ENCODE assay signal across 8 cellular contexts in the genomic region with DNA sequence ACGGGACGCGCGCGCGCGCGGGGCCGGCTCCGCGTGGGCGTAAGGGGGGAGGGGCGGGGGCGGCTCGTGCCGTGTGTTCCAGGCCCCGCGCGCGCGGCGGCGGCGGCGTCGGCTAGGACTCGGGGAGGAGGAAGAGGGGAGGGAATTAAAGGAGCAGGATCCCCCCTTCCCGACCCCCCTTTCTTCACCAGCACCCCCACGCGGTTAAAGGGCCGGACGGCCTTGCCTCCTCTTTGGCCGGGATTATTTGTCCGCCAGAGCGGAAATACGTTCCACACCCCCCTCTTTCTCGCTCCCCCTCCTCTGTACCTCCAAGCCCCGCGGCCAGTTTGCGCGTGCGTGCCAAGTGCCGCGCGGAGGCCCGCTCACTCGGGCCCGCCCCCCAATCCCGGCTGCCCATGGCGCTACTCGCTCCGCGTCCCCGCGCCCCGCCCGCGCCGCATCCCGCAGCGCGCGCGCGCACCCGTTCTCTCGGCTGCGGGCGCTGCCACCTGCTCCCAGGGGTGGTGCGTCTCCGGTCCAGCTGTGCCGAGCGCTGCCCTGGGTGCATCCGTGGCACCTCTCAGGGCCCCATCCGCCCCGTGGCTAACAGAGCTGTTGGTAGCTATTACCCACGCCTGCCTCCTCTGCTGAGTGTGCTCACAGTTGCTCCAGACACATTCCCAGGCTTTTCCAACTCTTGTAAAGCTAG. TPM values are rescaled to one million over a fixed set of nuclear protein-coding genes. Genes with fewer than 3 reads are reported as not detected.
DNase-seq lines count a peak whose midpoint lies in the region; ATAC-seq and TF ChIP-seq lines count a peak whose summit lies in the region.

A gene with protein sequence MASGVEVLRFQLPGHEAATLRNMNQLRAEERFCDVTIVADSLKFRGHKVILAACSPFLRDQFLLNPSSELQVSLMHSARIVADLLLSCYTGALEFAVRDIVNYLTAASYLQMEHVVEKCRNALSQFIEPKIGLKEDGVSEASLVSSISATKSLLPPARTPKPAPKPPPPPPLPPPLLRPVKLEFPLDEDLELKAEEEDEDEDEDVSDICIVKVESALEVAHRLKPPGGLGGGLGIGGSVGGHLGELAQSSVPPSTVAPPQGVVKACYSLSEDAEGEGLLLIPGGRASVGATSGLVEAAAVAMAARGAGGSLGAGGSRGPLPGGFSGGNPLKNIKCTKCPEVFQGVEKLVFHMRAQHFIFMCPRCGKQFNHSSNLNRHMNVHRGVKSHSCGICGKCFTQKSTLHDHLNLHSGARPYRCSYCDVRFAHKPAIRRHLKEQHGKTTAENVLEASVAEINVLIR (minus strand): TSS at position 134 of the 691 bp plus-strand sequence. CDS start 781 bp downstream, outside the sequence.

- H3K4me1 Mint-ChIP-seq in activated T-cell treated with anti-CD3 and anti-CD28 coated beads, Interleukin-2, amount 50 U/mL, for 24 hours (ENCODE audit: low read depth) = peaks cover 30% of the 10 kb centered on the region

- ATAC-seq in GM19351 (IDR thresholded peaks at IDR 0.05; ENCODE audit: unreplicated experiment) = peak; percentile 53

- H3K9me3 Mint-ChIP-seq in activated T-cell treated with anti-CD3 and anti-CD28 coated beads, Interleukin-2, amount 50 U/mL, for 24 hours = no peaks in the 10 kb centered on the region

- H3K27me3 Mint-ChIP-seq in activated T-cell treated with anti-CD3 and anti-CD28 coated beads, Interleukin-2, amount 50 U/mL, for 24 hours = peaks cover 6% of the 10 kb centered on the region

- in situ Hi-C loops in KBM-7 (cut with MboI; ENCODE audit: low pct_unique_long_range_greater_than_20kb, low sequenced_read_pairs) = no loop called here

- peaks cover 21% of the 10 kb centered on the region for H3K36me3 Mint-ChIP-seq in activated T-cell treated with anti-CD3 and anti-CD28 coated beads, Interleukin-2, amount 50 U/mL, for 24 hours (ENCODE audit: low read depth)

- H3K4me3 Mint-ChIP-seq in activated T-cell treated with anti-CD3 and anti-CD28 coated beads, Interleukin-2, amount 50 U/mL, for 24 hours = peak within 1 kb of the TSS; percentile 80

- DNase-seq in AG20443 (ENCODE audit: low spot score) = peak; percentile 96
- peak; percentile 90 for DNase-seq in KBM-7
- DNase-seq in OCI-M2 (lab: John Stamatoyannopoulos, UW; ENCODE audit: unreplicated experiment) = peak; percentile 64
- peak; percentile 92 for DNase-seq in activated T-cell treated with anti-CD3 and anti-CD28 coated beads, Interleukin-2, amount 50 U/mL, for 24 hours
- DNase-seq in erythroblast (lab: John Stamatoyannopoulos, UW) = peak; percentile 79 to 81
- peak; percentile 94 for DNase-seq in mucosa of gallbladder (ENCODE audit: low spot score)
- DNase-seq in stimulated activated CD8-positive, alpha-beta memory T cell treated with anti-CD3 and anti-CD28 coated beads, Interleukin-2, amount 100 ng/mL, for 48 hours (ENCODE audit: low read depth in 2 of 2) = peak; percentile 79 to 80

- TF ChIP-seq POLR2A in erythroblast (IDR thresholded peaks at IDR 0.05; ENCODE audit: low read length) = peak; percentile 64

- H3K27ac Mint-ChIP-seq in activated T-cell treated with anti-CD3 and anti-CD28 coated beads, Interleukin-2, amount 50 U/mL, for 24 hours = peak within 1 kb of the TSS; percentile 91

RNA-seq across cellular contexts. Expression of the gene that starts here (rescaled TPM):
- 11.8 TPM for total RNA-seq in mucosa of gallbladder

Comparison
In these comparisons a context has a peak if more than half of its experiments do, and no peak if none do; other contexts are left out.
1. Peak in every context shown above with its lines: DNase-seq and ATAC-seq.